Comparison of ENCODE assay signal across 8 cellular contexts in the genomic region with DNA sequence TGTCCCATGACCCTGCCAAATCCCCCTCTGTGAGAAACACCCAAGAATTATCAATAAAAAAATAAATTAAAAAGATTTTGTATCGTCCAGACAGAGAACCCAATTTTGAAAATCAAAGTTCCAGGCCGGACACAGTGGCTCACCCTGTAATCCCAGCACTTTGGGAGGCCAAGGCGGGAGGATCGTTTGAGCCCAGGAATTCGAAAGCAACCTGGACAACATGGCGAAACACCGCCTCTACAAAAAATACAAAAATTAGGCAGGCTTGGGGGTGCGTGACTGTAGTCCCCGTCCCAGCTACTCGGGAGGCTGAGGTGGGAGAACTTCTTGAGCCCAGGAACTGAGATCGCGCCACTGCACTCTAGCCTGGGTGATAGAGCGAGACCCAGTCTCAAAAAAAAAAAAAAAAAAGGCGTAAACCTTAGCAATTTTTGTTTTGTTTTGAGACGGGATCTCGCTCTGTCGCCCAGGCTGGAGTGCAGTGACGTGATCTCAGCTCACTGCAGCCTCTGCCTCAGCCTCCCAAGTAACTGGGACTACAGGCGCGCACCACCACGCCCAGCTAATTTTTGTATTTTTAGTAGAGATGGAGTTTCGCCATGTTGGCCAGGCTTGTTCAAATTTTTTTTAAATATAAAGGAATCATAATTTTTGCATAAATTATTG. TPM values are rescaled to one million over a fixed set of nuclear protein-coding genes. Genes with fewer than 3 reads are reported as not detected.
DNase-seq lines count a peak whose midpoint lies in the region; ATAC-seq, FAIRE-seq and TF ChIP-seq lines count a peak whose summit lies in the region.
"Not testable (repeated sequence)": the region's sequence is repeated elsewhere in the genome, so short reads cannot be mapped to it uniquely, and the experiment has no call there.

No MANE protein-coding gene starts in this region.

- not testable (repeated sequence) for H3K27me3 ChIP-seq in CD4-positive, CD25-positive, alpha-beta regulatory T cell (ENCODE audit: control insufficient read depth, insufficient read depth, low read length); astrocyte (ENCODE audit: insufficient read depth, low read length); esophagus squamous epithelium; liver (ENCODE audit: control insufficient read depth in 4 of 4, insufficient read depth in 4 of 4, low read length in 3 of 4); thyroid gland

- H3K9me3 Mint-ChIP-seq in CD4-positive, CD25-positive, alpha-beta regulatory T cell; IgD-negative memory B cell; astrocyte (ENCODE audit: unreplicated experiment); progenitor cell of endocrine pancreas (ENCODE audit: low read depth): not testable (repeated sequence)

- not testable (repeated sequence) for H3K27me3 Mint-ChIP-seq in CD4-positive, CD25-positive, alpha-beta regulatory T cell; IgD-negative memory B cell; astrocyte (ENCODE audit: low read depth, unreplicated experiment); progenitor cell of endocrine pancreas

- peaks cover 5 to 25% (median 9%) of the 10 kb centered on the region in 4 donors for H3K4me1 Mint-ChIP-seq in CD4-positive, CD25-positive, alpha-beta regulatory T cell
- peaks cover 9 to 14% (median 10%) of the 10 kb centered on the region in 3 donors for H3K4me1 Mint-ChIP-seq in IgD-negative memory B cell
- H3K4me1 Mint-ChIP-seq in astrocyte (ENCODE audit: low read depth, unreplicated experiment); progenitor cell of endocrine pancreas (ENCODE audit: low read depth): not testable (repeated sequence)

- H3K27ac Mint-ChIP-seq in CD4-positive, CD25-positive, alpha-beta regulatory T cell: peak overlapping the region in 2 of 3 donors; percentile 76 to 99
- H3K27ac Mint-ChIP-seq in IgD-negative memory B cell: peak overlapping the region; percentile 39 to 98 (median 63)
- H3K27ac Mint-ChIP-seq in astrocyte (ENCODE audit: unreplicated experiment): not testable (repeated sequence)
- H3K27ac Mint-ChIP-seq in progenitor cell of endocrine pancreas: peak overlapping the region; percentile 81

- not testable (repeated sequence) for H3K9me3 ChIP-seq in CD4-positive, CD25-positive, alpha-beta regulatory T cell (ENCODE audit: control insufficient read depth in 2 of 2, low read length in 2 of 2); astrocyte (ENCODE audit: insufficient read depth, low read depth, low read length); esophagus squamous epithelium; liver (ENCODE audit: control insufficient read depth in 4 of 4, low read length in 3 of 4); thyroid gland

- DNase-seq in CD4-positive, CD25-positive, alpha-beta regulatory T cell; astrocyte (ENCODE audit: low read depth); esophagus squamous epithelium (lab: John Stamatoyannopoulos, UW); progenitor cell of endocrine pancreas (ENCODE audit: low spot score, unreplicated experiment): not testable (repeated sequence)
- peak; percentile 12 to 24 for DNase-seq in thyroid gland

- not testable (repeated sequence) for FAIRE-seq in astrocyte (lab: Jason Lieb, UNC)

- TF ChIP-seq CTCF in VCaP (conservative IDR thresholded peaks at IDR 0.05); astrocyte (IDR thresholded peaks at IDR 0.05; ENCODE audit: insufficient read depth, low read depth, low read length); esophagus squamous epithelium (IDR thresholded peaks at IDR 0.05); liver (IDR thresholded peaks at IDR 0.05; ENCODE audit: low read depth, low read length, missing input control); progenitor cell of endocrine pancreas (IDR thresholded peaks at IDR 0.05; ENCODE audit: unreplicated experiment); thyroid gland (IDR thresholded peaks at IDR 0.05): not testable (repeated sequence)

- intact Hi-C loops in esophagus squamous epithelium (cut with DNase I): loop anchor here (5.0 kb wide), 1 partner anchor 81 kb away; the partner anchor contains the start of gene ZMYM5
- intact Hi-C loops in thyroid gland (cut with DNase I): loop anchor here (5.0 to 10.0 kb wide), 2 partner anchors 146 to 176 kb away; partner anchors contain the start of genes MPHOSPH8 and ZMYM2

- TF ChIP-seq POLR2A in esophagus squamous epithelium (IDR thresholded peaks at IDR 0.05); thyroid gland (IDR thresholded peaks at IDR 0.05): not testable (repeated sequence)

- H3K4me3 Mint-ChIP-seq in CD4-positive, CD25-positive, alpha-beta regulatory T cell: peak overlapping the region; percentile 83 to 99 (median 97)
- H3K4me3 Mint-ChIP-seq in IgD-negative memory B cell: peak overlapping the region; percentile 90 to 99 (median 98)
- peak overlapping the region; percentile 95 for H3K4me3 Mint-ChIP-seq in astrocyte (ENCODE audit: unreplicated experiment)
- peak overlapping the region; percentile 99 for H3K4me3 Mint-ChIP-seq in progenitor cell of endocrine pancreas (ENCODE audit: low read depth)

- H3K9ac ChIP-seq in astrocyte (ENCODE audit: low read length): peak overlapping the region; percentile 96
- H3K9ac ChIP-seq in liver (ENCODE audit: low read depth in 1 of 2, low read length in 2 of 2): not testable (repeated sequence)

- H3K36me3 Mint-ChIP-seq in CD4-positive, CD25-positive, alpha-beta regulatory T cell; IgD-negative memory B cell; astrocyte (ENCODE audit: low read depth, unreplicated experiment); progenitor cell of endocrine pancreas (ENCODE audit: insufficient read depth): not testable (repeated sequence)

- WGBS in esophagus squamous epithelium, 2 donors: 81 to 93% methylated on average over 16 to 21 of the region's 22 CpGs
- WGBS in liver: 92% methylated on average over 22 of the region's 22 CpGs
- 88 to 89% methylated on average over 22 of the region's 22 CpGs for WGBS in thyroid gland, 2 donors

- H3K4me2 ChIP-seq in astrocyte (ENCODE audit: low read length): peak overlapping the region; percentile 88

- H3K27ac ChIP-seq in CD4-positive, CD25-positive, alpha-beta regulatory T cell (ENCODE audit: insufficient read depth, low read length, poor library complexity, severe bottlenecking): peak overlapping the region; percentile 90
- H3K27ac ChIP-seq in VCaP (peak overlapping the region; percentile 97), esophagus squamous epithelium (peak overlapping the region in 1 of 4 donors; percentile 91), thyroid gland (peak overlapping the region in 1 of 3 donors; percentile 92)
- H3K27ac ChIP-seq in astrocyte (ENCODE audit: low read depth, low read length); liver (ENCODE audit: low read depth in 1 of 2, low read length in 2 of 2): not testable (repeated sequence)

- H2AFZ ChIP-seq in astrocyte (ENCODE audit: low read depth, low read length): not testable (repeated sequence)

- not testable (repeated sequence) for H3K36me3 ChIP-seq in CD4-positive, CD25-positive, alpha-beta regulatory T cell (ENCODE audit: control insufficient read depth, insufficient read depth, low read length); astrocyte (ENCODE audit: insufficient read depth, low read length); esophagus squamous epithelium; liver (ENCODE audit: control insufficient read depth in 4 of 4, insufficient read depth in 3 of 4, low read depth in 1 of 4, low read length in 3 of 4); thyroid gland

- peak overlapping the region; percentile 82 for H3K4me3 ChIP-seq in CD4-positive, CD25-positive, alpha-beta regulatory T cell (ENCODE audit: low read depth, low read length)
- H3K4me3 ChIP-seq in astrocyte (ENCODE audit: insufficient read depth, low read depth, low read length) (peak overlapping the region; percentile 91), esophagus squamous epithelium (peak overlapping the region in 3 of 4 donors; percentile 78 to 98 (median 84)), liver (ENCODE audit: low read depth in 1 of 3, low read length in 3 of 3) (peak overlapping the region in 2 of 3 donors; percentile 91 to 95), thyroid gland (replicated peaks in 1 of 3) (peak overlapping the region in 1 of 3 donors; percentile 94)

- peaks cover 43% of the 10 kb centered on the region for H3K79me2 ChIP-seq in astrocyte (ENCODE audit: insufficient read depth, low read length)

- ATAC-seq in CD4-positive, CD25-positive, alpha-beta regulatory T cell (ENCODE audit: low read depth in 2 of 2): not testable (repeated sequence)

- H3K4me1 ChIP-seq in CD4-positive, CD25-positive, alpha-beta regulatory T cell (ENCODE audit: control insufficient read depth, insufficient read depth, low read length, poor library complexity, severe bottlenecking); astrocyte (ENCODE audit: insufficient read depth, low read length); liver (ENCODE audit: control insufficient read depth in 4 of 4, insufficient read depth in 4 of 4, low read length in 3 of 4); thyroid gland: not testable (repeated sequence)
- H3K4me1 ChIP-seq in esophagus squamous epithelium: peaks cover 0 to 25% (median 6%) of the 10 kb centered on the region in 3 donors

- not testable (repeated sequence) for TF ChIP-seq RAD21 in liver (IDR thresholded peaks at IDR 0.05)

- peaks cover 32% of the 10 kb centered on the region for H4K20me1 ChIP-seq in astrocyte (ENCODE audit: insufficient read depth, low read length)

RNA-seq across cellular contexts. Expression of gene PSPC1, which starts 1.9 kb away (rescaled TPM):
- 107 TPM for total RNA-seq in CD4-positive, CD25-positive, alpha-beta regulatory T cell
- 10 to 100 TPM; 24.4 to 36.0 (median 29.9) TPM for polyA plus RNA-seq in CD4-positive, CD25-positive, alpha-beta regulatory T cell
- polyA plus RNA-seq in IgD-negative memory B cell (50.3 TPM), liver (1 to 10 TPM; 7.8 to 8.5 TPM)
- total RNA-seq in astrocyte (43.6 and 57.5 TPM in 2 replicates), esophagus squamous epithelium (10 to 100 TPM; 35.7 to 73.4 (median 45.6) TPM), liver (10 to 100 TPM; 31.7 to 38.2 TPM), progenitor cell of endocrine pancreas (92.3 and 94.1 TPM in 2 replicates), thyroid gland (10 to 100 TPM; 75.1 to 90.8 (median 86.8) TPM)
